11 cellular contexts compared by ENCODE assay signal in genomic region chr21:27759091-27759659, GRCh38.
DNase-seq lines count a peak whose midpoint lies in the region; ATAC-seq and TF ChIP-seq lines count a peak whose summit lies in the region.
"Had no signal": no experiment of that assay in that cellular context is flagged by ENCODE, and none has a peak within 500 bp of the region (broad histone marks: within the 10 kb centered on the region; RNA-seq: fewer than 3 reads in every experiment).

No MANE protein-coding gene starts in this region.

- no peak overlapping the region for H2AFZ ChIP-seq in GM23248

- DNase-seq in GM23248 (peak; percentile 34), SK-MEL-5 (ENCODE audit: low read depth, low spot score) (peak; percentile 73), heart right ventricle (peak; percentile 18 to 27), psoas muscle (no peak), mesothelial cell of epicardium (ENCODE audit: low spot score in 2 of 2, unreplicated experiment in 2 of 2) (no peak), T-cell (no peak)
- DNase-seq: activated effector memory CD4-positive, alpha-beta T cell treated with anti-CD3 and anti-CD28 coated beads, Interleukin-2, amount 50 U/mL, for 16 hours; stimulated activated naive CD8-positive, alpha-beta T cell treated with anti-CD3 and anti-CD28 coated beads, Interleukin-15, Interleukin-2, amounts not matched to agents 100 U/mL and 50 U/mL, for 24 hours had no signal

- no peak overlapping the region for H3K27ac Mint-ChIP-seq in mesothelial cell of epicardium
- H3K27ac Mint-ChIP-seq in T-cell = no peak overlapping the region

- 91 to 93% methylated on average over 11 of the region's 11 CpGs for WGBS in GM23248 (ENCODE audit: low coverage in 1 of 2, low lambda C conversion rate in 2 of 2, missing lambda C conversion rate in 2 of 2), 2 experiments
- 85 to 86% methylated on average over 11 of the region's 11 CpGs for WGBS in heart right ventricle, 2 donors
- WGBS in psoas muscle, 3 donors = 79 to 82% (median 80%) methylated on average over 11 of the region's 11 CpGs

- H3K27ac ChIP-seq in GM23248 (no peak overlapping the region), heart right ventricle (no peak overlapping the region), psoas muscle (no peak overlapping the region)
- H3K27ac ChIP-seq: KMS-11 had no signal

- intact Hi-C loops in heart right ventricle (cut with DNase I) (loop anchor here in 5 of 10 donors (5.0 to 10.0 kb wide), 5 partner anchors 43 to 988 kb away; no protein-coding TSS in a partner anchor), psoas muscle (cut with DNase I) (no loop called here)

- no peak overlapping the region for H3K4me2 ChIP-seq in GM23248 (ENCODE audit: unreplicated experiment)
- H3K4me2 ChIP-seq: KMS-11 had no signal

- POLR2A ChIA-PET in T-cell (lab: Charles Lee) = no interaction called here

- no peaks in the 10 kb centered on the region for H3F3A ChIP-seq in GM23248 (ENCODE audit: insufficient read depth)

- no peak overlapping the region for H3K9ac ChIP-seq in GM23248
- H3K9ac ChIP-seq: KMS-11 had no signal

- H3K4me1 ChIP-seq in GM23248 (ENCODE audit: insufficient read depth) = no peaks in the 10 kb centered on the region
- peaks cover 0 to 14% (median 7%) of the 10 kb centered on the region in 9 donors for H3K4me1 ChIP-seq in heart right ventricle
- peaks cover 6% of the 10 kb centered on the region for H3K4me1 ChIP-seq in psoas muscle

- H3K9me2 ChIP-seq in GM23248 (ENCODE audit: insufficient read depth) = no peaks in the 10 kb centered on the region

- H3K27me3 ChIP-seq in GM23248 (replicated peaks; ENCODE audit: insufficient read depth) = no peaks in the 10 kb centered on the region
- no peaks in the 10 kb centered on the region for H3K27me3 ChIP-seq in heart right ventricle
- no peaks in the 10 kb centered on the region for H3K27me3 ChIP-seq in psoas muscle (ENCODE audit: insufficient read depth in 3 of 3, low read length in 2 of 3)

- in situ Hi-C loops in GM23248 (cut with MboI) = no loop called here
- in situ Hi-C loops in SK-MEL-5 (cut with HindIII; ENCODE audit: low pct_unique_long_range_greater_than_20kb, low sequenced_read_pairs) = no loop called here

- peaks cover 8% of the 10 kb centered on the region for H3K9me3 Mint-ChIP-seq in mesothelial cell of epicardium
- H3K9me3 Mint-ChIP-seq in T-cell = peaks cover 3 to 5% (median 5%) of the 10 kb centered on the region in 3 donors

- TF ChIP-seq CTCF in heart right ventricle (IDR thresholded peaks at IDR 0.05) = peak in 8 of 9 donors; percentile 37 to 63 (median 52)
- peak; percentile 55 for TF ChIP-seq CTCF in psoas muscle (IDR thresholded peaks at IDR 0.05)
- TF ChIP-seq CTCF in mesothelial cell of epicardium (IDR thresholded peaks at IDR 0.05; ENCODE audit: unreplicated experiment) = no peak

- peaks cover 12% of the 10 kb centered on the region for H3K4me1 Mint-ChIP-seq in mesothelial cell of epicardium
- H3K4me1 Mint-ChIP-seq in T-cell = no peaks in the 10 kb centered on the region

- no peaks in the 10 kb centered on the region for H3K9me3 ChIP-seq in GM23248 (ENCODE audit: low read depth)
- H3K9me3 ChIP-seq in heart right ventricle = no peaks in the 10 kb centered on the region
- no peaks in the 10 kb centered on the region for H3K9me3 ChIP-seq in psoas muscle

- H3K36me3 Mint-ChIP-seq in mesothelial cell of epicardium (no peaks in the 10 kb centered on the region), T-cell (no peaks in the 10 kb centered on the region)

- no peak overlapping the region for H3K4me3 Mint-ChIP-seq in mesothelial cell of epicardium
- H3K4me3 Mint-ChIP-seq in T-cell = no peak overlapping the region

- no peaks in the 10 kb centered on the region for H4K20me1 ChIP-seq in GM23248 (ENCODE audit: insufficient read depth)

- H3K27me3 Mint-ChIP-seq in mesothelial cell of epicardium (ENCODE audit: low read depth) (no peaks in the 10 kb centered on the region), T-cell (no peaks in the 10 kb centered on the region)

- H3K36me3 ChIP-seq in GM23248 (ENCODE audit: low read depth) (no peaks in the 10 kb centered on the region), heart right ventricle (no peaks in the 10 kb centered on the region), psoas muscle (ENCODE audit: insufficient read depth in 1 of 2, low read depth in 1 of 2) (no peaks in the 10 kb centered on the region)

- no peaks in the 10 kb centered on the region for H3K79me2 ChIP-seq in GM23248 (ENCODE audit: insufficient read depth)

- CTCF ChIA-PET in T-cell (lab: Charles Lee) = no interaction called here

- ATAC-seq in heart right ventricle = peak in 6 of 8 donors; percentile 64 to 83 (median 76)
- ATAC-seq in psoas muscle = peak in 3 of 4 donors; percentile 61 to 65 (median 62)
- no peak for ATAC-seq in T-cell (replicated peaks in 1 of 4)
- no peak for ATAC-seq in HG03139 (IDR thresholded peaks at IDR 0.05; ENCODE audit: unreplicated experiment)
- ATAC-seq: GM12878; stimulated activated naive CD8-positive, alpha-beta T cell treated with anti-CD3 and anti-CD28 coated beads, Interleukin-15, Interleukin-2, amounts not matched to agents 100 U/mL and 50 U/mL, for 24 hours had no signal

- no peak overlapping the region for H3K4me3 ChIP-seq in GM23248
- no peak overlapping the region for H3K4me3 ChIP-seq in heart right ventricle
- no peak overlapping the region for H3K4me3 ChIP-seq in psoas muscle
- H3K4me3 ChIP-seq: GM12878 had no signal

Comparison
In these comparisons a context has a peak if more than half of its experiments do, and no peak if none do; other contexts are left out.
1. DNase-seq: peak in GM23248 (single experiment), SK-MEL-5 (single experiment) and heart right ventricle (2 of 2); none in psoas muscle (0 of 2), mesothelial cell of epicardium (0 of 2) and T-cell (0 of 34).
2. ATAC-seq: peak in heart right ventricle (6 of 8) and psoas muscle (3 of 4); none in T-cell (0 of 4) and HG03139 (single experiment).